ENCODE assay signal across 1 cellular context in the genomic region with DNA sequence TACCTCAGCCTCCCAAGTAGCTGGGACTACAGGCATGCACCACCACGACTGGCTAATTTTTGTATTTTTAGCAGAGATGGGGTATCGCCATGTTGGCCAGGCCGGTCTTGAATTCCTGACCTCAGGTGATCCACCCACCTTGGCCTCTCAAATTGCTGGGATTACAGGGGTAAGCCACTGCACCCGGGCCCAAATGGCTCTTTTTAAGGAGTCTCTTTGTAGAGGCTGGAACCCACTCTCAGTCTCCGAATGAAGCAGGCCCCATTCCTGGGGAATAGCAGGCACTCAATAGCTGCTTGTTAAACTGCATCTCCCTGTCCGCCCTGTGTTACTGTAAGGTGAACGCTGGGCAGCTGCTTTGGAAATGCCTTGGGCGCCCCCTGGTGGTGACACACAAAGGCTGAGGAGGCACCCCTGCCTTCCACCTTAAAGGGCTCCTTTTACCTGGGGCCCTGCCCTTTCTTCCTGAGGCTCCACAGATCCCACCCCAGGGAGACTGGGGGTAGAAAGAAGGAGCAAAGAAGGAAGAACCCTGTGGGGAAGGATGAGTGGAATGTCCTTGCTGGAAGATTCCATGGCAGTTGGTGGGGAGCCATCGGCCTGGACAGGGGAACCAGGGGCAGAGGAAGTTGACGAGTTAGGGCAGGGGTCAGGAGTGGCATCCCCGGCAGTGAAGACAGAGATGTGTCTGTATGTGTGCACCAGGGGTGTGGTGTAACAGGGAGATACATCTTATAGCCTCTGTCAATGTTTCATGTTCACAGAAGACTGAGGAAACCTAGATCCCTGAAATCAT.
TF ChIP-seq lines count a peak whose summit lies in the region.

No MANE protein-coding gene starts in this region.

TF ChIP-seq in K562, 482 proteins besides CTCF, POLR2A, EP300 and RAD21 (continued from another document and continues in another):
- TF ChIP-seq, protein P1, sequence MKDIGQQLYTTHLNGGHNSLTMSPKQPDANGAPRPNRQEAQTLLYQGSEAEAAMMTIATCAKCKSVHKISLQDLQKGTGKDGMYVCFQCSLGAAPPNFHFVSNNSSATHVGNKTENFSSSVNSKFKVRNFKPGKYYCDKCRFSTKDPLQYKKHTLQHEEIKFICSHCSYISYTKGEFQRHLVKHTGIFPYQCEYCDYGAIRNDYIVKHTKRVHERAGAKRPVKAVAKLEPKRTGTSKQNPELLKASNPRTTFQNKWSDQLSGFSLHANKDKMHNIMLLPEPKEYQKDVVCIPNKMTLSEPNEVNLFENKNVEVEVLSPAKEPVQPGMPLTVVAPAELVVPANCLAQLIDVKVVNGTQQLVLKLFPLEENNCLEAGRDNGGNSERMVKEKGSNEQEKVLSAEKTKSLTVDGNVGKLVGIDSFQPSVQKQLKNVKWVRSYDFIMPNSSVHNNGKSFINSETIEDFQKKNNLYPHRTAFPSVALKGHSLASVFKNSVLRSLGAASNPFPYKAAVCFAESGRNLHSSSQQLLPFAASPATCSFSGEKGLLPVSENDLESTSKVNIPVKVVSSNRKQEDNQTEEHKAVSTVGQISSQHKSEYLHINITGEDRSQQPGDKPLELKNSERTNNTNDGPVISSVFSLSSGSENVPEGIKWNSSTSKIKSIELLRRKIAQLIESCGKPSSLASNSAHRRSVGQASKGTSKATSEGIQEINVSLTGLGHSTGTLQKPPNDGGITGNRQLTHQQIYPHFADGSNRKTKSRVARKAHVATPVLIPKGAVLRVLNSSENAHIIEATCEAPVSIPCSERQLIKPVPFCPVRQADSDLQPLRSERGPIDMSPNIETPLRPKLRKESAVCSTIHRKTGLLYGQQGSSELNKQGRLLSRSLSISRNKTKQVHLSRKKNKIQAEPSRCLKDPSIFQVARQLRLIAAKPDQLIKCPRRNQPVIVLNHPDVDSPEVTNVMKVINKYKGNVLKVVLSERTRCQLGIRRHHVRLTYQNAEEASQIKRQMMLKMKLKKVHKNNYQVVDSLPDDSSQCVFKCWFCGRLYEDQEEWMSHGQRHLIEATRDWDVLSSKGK (CRISPR knock-in tag; IDR thresholded peaks at IDR 0.05), result no peak
- TF ChIP-seq CHD1 (IDR thresholded peaks at IDR 0.05; ENCODE audit: low read length) (no peak), ETV1 (tag; conservative IDR thresholded peaks at IDR 0.05; ENCODE audit: low read depth) (peak; percentile 36; the same call in 1 of the 2 replicates), TEAD4 (IDR thresholded peaks at IDR 0.05; ENCODE audit: low read length) (no peak), TEAD4 (CRISPR knock-in tag; IDR thresholded peaks at IDR 0.05; ENCODE audit: borderline replicate concordance) (no peak), MCM5 (IDR thresholded peaks at IDR 0.05; ENCODE audit: low read depth) (no peak), GTF2A2 (tag; IDR thresholded peaks at IDR 0.05) (no peak), CXXC5 (CRISPR knock-in tag; IDR thresholded peaks at IDR 0.05) (0 out of 2 replicates have a peak, but pooled peaks have one; percentile 21), ZZZ3 (IDR thresholded peaks at IDR 0.05) (no peak), ELF4 (CRISPR knock-in tag; IDR thresholded peaks at IDR 0.05) (no peak), ZNF143 (CRISPR knock-in tag; IDR thresholded peaks at IDR 0.05) (no peak), CC2D1A (IDR thresholded peaks at IDR 0.05) (peak; percentile 95), JUND (IDR thresholded peaks at IDR 0.05; ENCODE audit: borderline replicate concordance, low read depth, low read length) (0 out of 2 replicates have a peak, but pooled peaks have one; percentile 34), JUND (tag; IDR thresholded peaks at IDR 0.05; ENCODE audit: borderline replicate concordance, low read depth, low read length) (no peak; the same call in 2 of the 3 replicates), RB1 (IDR thresholded peaks at IDR 0.05; ENCODE audit: low read depth) (peak; percentile 83), HDAC3 (IDR thresholded peaks at IDR 0.05; ENCODE audit: borderline replicate concordance, partially characterized antibody) (no peak), HDGF (IDR thresholded peaks at IDR 0.05) (peak; percentile 88), ATF7 (IDR thresholded peaks at IDR 0.05) (peak; percentile 36; the same call in 1 of the 2 replicates), ARID1B (IDR thresholded peaks at IDR 0.05) (no peak), PML (IDR thresholded peaks at IDR 0.05; ENCODE audit: low read length) (no peak), STAG1 (CRISPR knock-in tag; IDR thresholded peaks at IDR 0.05; ENCODE audit: borderline replicate concordance) (peak; percentile 96), ZSCAN32 (CRISPR knock-in tag; IDR thresholded peaks at IDR 0.05) (no peak), ZSCAN29 (IDR thresholded peaks at IDR 0.05) (0 out of 2 replicates have a peak, but pooled peaks have one; percentile 26), DIDO1 (tag; IDR thresholded peaks at IDR 0.05; ENCODE audit: low read depth) (no peak), POLR2H (tag; IDR thresholded peaks at IDR 0.05; ENCODE audit: low read depth) (no peak), TSC22D4 (tag; IDR thresholded peaks at IDR 0.05) (no peak), L3MBTL2 (IDR thresholded peaks at IDR 0.05) (0 out of 2 replicates have a peak, but pooled peaks have one; percentile 20), ESRRA (IDR thresholded peaks at IDR 0.05; ENCODE audit: borderline replicate concordance, low read depth) (0 out of 2 replicates have a peak, but pooled peaks have one; percentile 11), FOS (IDR thresholded peaks at IDR 0.05; ENCODE audit: extremely low read depth, insufficient read length) (no peak), MBD2 (IDR thresholded peaks at IDR 0.05; ENCODE audit: borderline replicate concordance, low read depth) (no peak), SRF (CRISPR knock-in tag; IDR thresholded peaks at IDR 0.05) (peak in 1 of 2 experiments; percentile 85; a peak in 1 of 4 replicates), ATF1 (CRISPR knock-in tag; IDR thresholded peaks at IDR 0.05) (no peak), ATF1 (tag; IDR thresholded peaks at IDR 0.05) (0 out of 2 replicates have a peak, but pooled peaks have one; percentile 18), SIRT6 (IDR thresholded peaks at IDR 0.05; ENCODE audit: low read depth, low read length) (no peak), ZNF282 (CRISPR knock-in tag; IDR thresholded peaks at IDR 0.05) (no peak), KDM1A (IDR thresholded peaks at IDR 0.05) (no peak), XRCC3 (IDR thresholded peaks at IDR 0.05) (no peak), NR2C2 (CRISPR knock-in tag; IDR thresholded peaks at IDR 0.05) (no peak), NR2C2 (tag; IDR thresholded peaks at IDR 0.05) (peak; percentile 54), YY1 (IDR thresholded peaks at IDR 0.05; ENCODE audit: borderline replicate concordance in 1 of 3, control insufficient read depth in 1 of 3, extremely low read depth in 1 of 3, insufficient read depth in 3 of 3, insufficient read length in 1 of 3, insufficient replicate concordance in 2 of 3, low read depth in 1 of 3, low read length in 2 of 3) (peak in 1 of 3 experiments; percentile 35)
- TF ChIP-seq, protein P2, sequence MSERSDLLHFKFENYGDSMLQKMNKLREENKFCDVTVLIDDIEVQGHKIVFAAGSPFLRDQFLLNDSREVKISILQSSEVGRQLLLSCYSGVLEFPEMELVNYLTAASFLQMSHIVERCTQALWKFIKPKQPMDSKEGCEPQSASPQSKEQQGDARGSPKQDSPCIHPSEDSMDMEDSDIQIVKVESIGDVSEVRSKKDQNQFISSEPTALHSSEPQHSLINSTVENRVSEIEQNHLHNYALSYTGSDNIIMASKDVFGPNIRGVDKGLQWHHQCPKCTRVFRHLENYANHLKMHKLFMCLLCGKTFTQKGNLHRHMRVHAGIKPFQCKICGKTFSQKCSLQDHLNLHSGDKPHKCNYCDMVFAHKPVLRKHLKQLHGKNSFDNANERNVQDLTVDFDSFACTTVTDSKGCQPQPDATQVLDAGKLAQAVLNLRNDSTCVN (CRISPR knock-in tag; IDR thresholded peaks at IDR 0.05), result no peak
- TF ChIP-seq, protein P3, sequence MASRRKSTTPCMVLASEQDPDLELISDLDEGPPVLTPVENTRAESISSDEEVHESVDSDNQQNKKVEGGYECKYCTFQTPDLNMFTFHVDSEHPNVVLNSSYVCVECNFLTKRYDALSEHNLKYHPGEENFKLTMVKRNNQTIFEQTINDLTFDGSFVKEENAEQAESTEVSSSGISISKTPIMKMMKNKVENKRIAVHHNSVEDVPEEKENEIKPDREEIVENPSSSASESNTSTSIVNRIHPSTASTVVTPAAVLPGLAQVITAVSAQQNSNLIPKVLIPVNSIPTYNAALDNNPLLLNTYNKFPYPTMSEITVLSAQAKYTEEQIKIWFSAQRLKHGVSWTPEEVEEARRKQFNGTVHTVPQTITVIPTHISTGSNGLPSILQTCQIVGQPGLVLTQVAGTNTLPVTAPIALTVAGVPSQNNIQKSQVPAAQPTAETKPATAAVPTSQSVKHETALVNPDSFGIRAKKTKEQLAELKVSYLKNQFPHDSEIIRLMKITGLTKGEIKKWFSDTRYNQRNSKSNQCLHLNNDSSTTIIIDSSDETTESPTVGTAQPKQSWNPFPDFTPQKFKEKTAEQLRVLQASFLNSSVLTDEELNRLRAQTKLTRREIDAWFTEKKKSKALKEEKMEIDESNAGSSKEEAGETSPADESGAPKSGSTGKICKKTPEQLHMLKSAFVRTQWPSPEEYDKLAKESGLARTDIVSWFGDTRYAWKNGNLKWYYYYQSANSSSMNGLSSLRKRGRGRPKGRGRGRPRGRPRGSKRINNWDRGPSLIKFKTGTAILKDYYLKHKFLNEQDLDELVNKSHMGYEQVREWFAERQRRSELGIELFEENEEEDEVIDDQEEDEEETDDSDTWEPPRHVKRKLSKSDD (conservative IDR thresholded peaks at IDR 0.05; ENCODE audit: low read length), result no peak
- TF ChIP-seq, protein P4, sequence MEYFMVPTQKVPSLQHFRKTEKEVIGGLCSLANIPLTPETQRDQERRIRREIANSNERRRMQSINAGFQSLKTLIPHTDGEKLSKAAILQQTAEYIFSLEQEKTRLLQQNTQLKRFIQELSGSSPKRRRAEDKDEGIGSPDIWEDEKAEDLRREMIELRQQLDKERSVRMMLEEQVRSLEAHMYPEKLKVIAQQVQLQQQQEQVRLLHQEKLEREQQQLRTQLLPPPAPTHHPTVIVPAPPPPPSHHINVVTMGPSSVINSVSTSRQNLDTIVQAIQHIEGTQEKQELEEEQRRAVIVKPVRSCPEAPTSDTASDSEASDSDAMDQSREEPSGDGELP (CRISPR knock-in tag; IDR thresholded peaks at IDR 0.05; ENCODE audit: borderline replicate concordance), result peak; percentile 71; the same call in 1 of the 2 replicates
- TF ChIP-seq, protein P5, sequence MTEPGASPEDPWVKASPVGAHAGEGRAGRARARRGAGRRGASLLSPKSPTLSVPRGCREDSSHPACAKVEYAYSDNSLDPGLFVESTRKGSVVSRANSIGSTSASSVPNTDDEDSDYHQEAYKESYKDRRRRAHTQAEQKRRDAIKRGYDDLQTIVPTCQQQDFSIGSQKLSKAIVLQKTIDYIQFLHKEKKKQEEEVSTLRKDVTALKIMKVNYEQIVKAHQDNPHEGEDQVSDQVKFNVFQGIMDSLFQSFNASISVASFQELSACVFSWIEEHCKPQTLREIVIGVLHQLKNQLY (CRISPR knock-in tag; conservative IDR thresholded peaks at IDR 0.05), result no peak
- TF ChIP-seq, protein P6, sequence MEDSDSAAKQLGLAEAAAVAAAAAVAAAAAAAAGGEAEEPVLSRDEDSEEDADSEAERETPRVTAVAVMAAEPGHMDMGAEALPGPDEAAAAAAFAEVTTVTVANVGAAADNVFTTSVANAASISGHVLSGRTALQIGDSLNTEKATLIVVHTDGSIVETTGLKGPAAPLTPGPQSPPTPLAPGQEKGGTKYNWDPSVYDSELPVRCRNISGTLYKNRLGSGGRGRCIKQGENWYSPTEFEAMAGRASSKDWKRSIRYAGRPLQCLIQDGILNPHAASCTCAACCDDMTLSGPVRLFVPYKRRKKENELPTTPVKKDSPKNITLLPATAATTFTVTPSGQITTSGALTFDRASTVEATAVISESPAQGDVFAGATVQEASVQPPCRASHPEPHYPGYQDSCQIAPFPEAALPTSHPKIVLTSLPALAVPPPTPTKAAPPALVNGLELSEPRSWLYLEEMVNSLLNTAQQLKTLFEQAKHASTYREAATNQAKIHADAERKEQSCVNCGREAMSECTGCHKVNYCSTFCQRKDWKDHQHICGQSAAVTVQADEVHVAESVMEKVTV (CRISPR knock-in tag; IDR thresholded peaks at IDR 0.05), result peak; percentile 99
- TF ChIP-seq, protein P7, sequence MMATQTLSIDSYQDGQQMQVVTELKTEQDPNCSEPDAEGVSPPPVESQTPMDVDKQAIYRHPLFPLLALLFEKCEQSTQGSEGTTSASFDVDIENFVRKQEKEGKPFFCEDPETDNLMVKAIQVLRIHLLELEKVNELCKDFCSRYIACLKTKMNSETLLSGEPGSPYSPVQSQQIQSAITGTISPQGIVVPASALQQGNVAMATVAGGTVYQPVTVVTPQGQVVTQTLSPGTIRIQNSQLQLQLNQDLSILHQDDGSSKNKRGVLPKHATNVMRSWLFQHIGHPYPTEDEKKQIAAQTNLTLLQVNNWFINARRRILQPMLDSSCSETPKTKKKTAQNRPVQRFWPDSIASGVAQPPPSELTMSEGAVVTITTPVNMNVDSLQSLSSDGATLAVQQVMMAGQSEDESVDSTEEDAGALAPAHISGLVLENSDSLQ (IDR thresholded peaks at IDR 0.05), result no peak
- TF ChIP-seq, protein P8, sequence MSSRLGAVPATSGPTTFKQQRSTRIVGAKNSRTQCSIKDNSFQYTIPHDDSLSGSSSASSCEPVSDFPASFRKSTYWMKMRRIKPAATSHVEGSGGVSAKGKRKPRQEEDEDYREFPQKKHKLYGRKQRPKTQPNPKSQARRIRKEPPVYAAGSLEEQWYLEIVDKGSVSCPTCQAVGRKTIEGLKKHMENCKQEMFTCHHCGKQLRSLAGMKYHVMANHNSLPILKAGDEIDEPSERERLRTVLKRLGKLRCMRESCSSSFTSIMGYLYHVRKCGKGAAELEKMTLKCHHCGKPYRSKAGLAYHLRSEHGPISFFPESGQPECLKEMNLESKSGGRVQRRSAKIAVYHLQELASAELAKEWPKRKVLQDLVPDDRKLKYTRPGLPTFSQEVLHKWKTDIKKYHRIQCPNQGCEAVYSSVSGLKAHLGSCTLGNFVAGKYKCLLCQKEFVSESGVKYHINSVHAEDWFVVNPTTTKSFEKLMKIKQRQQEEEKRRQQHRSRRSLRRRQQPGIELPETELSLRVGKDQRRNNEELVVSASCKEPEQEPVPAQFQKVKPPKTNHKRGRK (tag; IDR thresholded peaks at IDR 0.05), result no peak
- TF ChIP-seq, protein P9, sequence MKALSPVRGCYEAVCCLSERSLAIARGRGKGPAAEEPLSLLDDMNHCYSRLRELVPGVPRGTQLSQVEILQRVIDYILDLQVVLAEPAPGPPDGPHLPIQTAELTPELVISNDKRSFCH (CRISPR knock-in tag; IDR thresholded peaks at IDR 0.05), result no peak
- TF ChIP-seq, protein P9 (tag; IDR thresholded peaks at IDR 0.05), result no peak
- TF ChIP-seq, protein P10, sequence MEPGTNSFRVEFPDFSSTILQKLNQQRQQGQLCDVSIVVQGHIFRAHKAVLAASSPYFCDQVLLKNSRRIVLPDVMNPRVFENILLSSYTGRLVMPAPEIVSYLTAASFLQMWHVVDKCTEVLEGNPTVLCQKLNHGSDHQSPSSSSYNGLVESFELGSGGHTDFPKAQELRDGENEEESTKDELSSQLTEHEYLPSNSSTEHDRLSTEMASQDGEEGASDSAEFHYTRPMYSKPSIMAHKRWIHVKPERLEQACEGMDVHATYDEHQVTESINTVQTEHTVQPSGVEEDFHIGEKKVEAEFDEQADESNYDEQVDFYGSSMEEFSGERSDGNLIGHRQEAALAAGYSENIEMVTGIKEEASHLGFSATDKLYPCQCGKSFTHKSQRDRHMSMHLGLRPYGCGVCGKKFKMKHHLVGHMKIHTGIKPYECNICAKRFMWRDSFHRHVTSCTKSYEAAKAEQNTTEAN (CRISPR knock-in tag; IDR thresholded peaks at IDR 0.05), result 0 out of 2 replicates have a peak, but pooled peaks have one; percentile 29
